17 cellular contexts compared by ENCODE assay signal in genomic region chr1:175871647-175872046, GRCh38.
DNase-seq lines count a peak whose midpoint lies in the region; TF ChIP-seq lines count a peak whose summit lies in the region.
"Had no signal": no experiment of that assay in that cellular context is flagged by ENCODE, and none has a peak within 500 bp of the region (broad histone marks: within the 10 kb centered on the region; RNA-seq: fewer than 3 reads in every experiment).

No MANE protein-coding gene starts in this region.

- intact Hi-C loops in left ventricle myocardium inferior (cut with micrococcal nuclease), result no loop called here

- no peaks in the 10 kb centered on the region for H3K27me3 ChIP-seq in left ventricle myocardium inferior (ENCODE audit: low read depth)
- H3K27me3 ChIP-seq: BE2C had no signal

- no peak overlapping the region for H3K4me3 ChIP-seq in left ventricle myocardium inferior

- DNase-seq in G401 (ENCODE audit: low spot score), result peak; percentile 89
- peak; percentile 77 for DNase-seq in cerebellum (ENCODE audit: low spot score)
- no peak for DNase-seq in left ventricle myocardium inferior
- peak; percentile 18 for DNase-seq in occipital lobe (lab: John Stamatoyannopoulos, UW)
- DNase-seq in AML-193 (lab: John Stamatoyannopoulos, UW), result no peak
- no peak for DNase-seq in stimulated activated CD4-positive, alpha-beta T cell treated with anti-CD3 and anti-CD28 coated beads, Interleukin-12 subunit alpha, Interleukin-12 subunit beta, amount 100 ng/mL, for 4 hours
- no peak for DNase-seq in HuH-7.5 (ENCODE audit: low spot score)
- DNase-seq: BE2C; CD4-positive, alpha-beta memory T cell; COR-L47; DMS153; DMS79 treated with DMSO at 0.1 percent for 48 hours; EL; GDM1; HCEC 1CT; HFFc6 had no signal

- no peaks in the 10 kb centered on the region for H3K36me3 ChIP-seq in left ventricle myocardium inferior
- H3K36me3 ChIP-seq: BE2C had no signal

- in situ Hi-C loops in G401 (cut with HindIII; ENCODE audit: low sequenced_read_pairs), result no loop called here

- H3K27ac ChIP-seq in left ventricle myocardium inferior (replicated peaks), result peak overlapping the region; percentile 33
- H3K27ac ChIP-seq: C4-2B had no signal

- no peak for TF ChIP-seq CTCF in left ventricle myocardium inferior (IDR thresholded peaks at IDR 0.05; ENCODE audit: borderline replicate concordance)

- peaks cover 10% of the 10 kb centered on the region for H3K4me1 ChIP-seq in left ventricle myocardium inferior
- H3K4me1 ChIP-seq: BE2C had no signal

- no peaks in the 10 kb centered on the region for H3K9me3 ChIP-seq in left ventricle myocardium inferior (replicated peaks)
- H3K9me3 ChIP-seq: BE2C had no signal

Comparison
In these comparisons a context has a peak if more than half of its experiments do, and no peak if none do; other contexts are left out.
1. DNase-seq: peak in G401 (single experiment), cerebellum (single experiment) and occipital lobe (single experiment); none in left ventricle myocardium inferior (single experiment), AML-193 (0 of 2), stimulated activated CD4-positive, alpha-beta T cell treated with anti-CD3 and anti-CD28 coated beads, Interleukin-12 subunit alpha, Interleukin-12 subunit beta, amount 100 ng/mL, for 4 hours (single experiment) and HuH-7.5 (single experiment).